ENCODE assay signal across 20 cellular contexts in the genomic region with DNA sequence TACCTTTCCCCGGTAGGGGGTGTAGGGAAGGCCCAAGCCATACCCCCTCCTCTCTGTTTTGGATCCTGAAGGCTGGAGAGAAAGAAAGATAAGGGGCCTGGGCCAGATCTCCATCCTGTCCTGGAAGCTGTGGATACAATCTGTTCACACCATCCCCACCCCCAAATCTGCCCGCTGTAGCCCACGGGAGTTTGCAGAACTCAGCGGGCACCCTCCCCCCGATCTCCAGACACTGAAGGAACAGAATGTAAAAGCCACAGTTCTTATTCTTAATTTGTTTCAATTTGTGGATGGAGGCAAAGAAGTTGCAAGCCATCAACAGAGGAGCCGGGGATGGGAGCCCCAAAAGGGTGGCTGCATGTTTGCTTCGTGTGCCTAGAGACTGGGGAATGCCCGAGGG. TPM values are rescaled to one million over a fixed set of nuclear protein-coding genes. Genes with fewer than 3 reads are reported as not detected.
DNase-seq lines count a peak whose midpoint lies in the region; ATAC-seq and TF ChIP-seq lines count a peak whose summit lies in the region.
"Had no signal": no experiment of that assay in that cellular context is flagged by ENCODE, and none has a peak within 500 bp of the region (broad histone marks: within the 10 kb centered on the region; RNA-seq: fewer than 3 reads in every experiment).

No MANE protein-coding gene starts in this region.

- CTCF ChIA-PET in CD8-positive, alpha-beta memory T cell (lab: Charles Lee), result interaction anchor here (1.0 to 1.3 kb wide), 2 partner anchors 18 to 34 kb away, joined by 3 to 4 read pairs; no protein-coding TSS in a partner anchor

- in situ Hi-C loops in gastrocnemius medialis (cut with MboI; ENCODE audit: low sequenced_read_pairs in 4 of 4), result no loop called here

- intact Hi-C loops in gastrocnemius medialis (cut with DNase I; ENCODE audit: low total_unique reads), result no loop called here
- intact Hi-C loops in esophagus squamous epithelium (cut with DNase I), result no loop called here

- POLR2A ChIA-PET in CD8-positive, alpha-beta memory T cell (lab: Charles Lee), result interaction anchor here (1.5 kb wide), 1 partner anchor 11 kb away, joined by 6 read pairs; no protein-coding TSS in a partner anchor

- H3K4me3 Mint-ChIP-seq in T-helper 1 cell treated with Interleukin-12 subunit alpha and Interleukin-12 subunit beta and Interleukin-4 antibody, amounts not matched to agents 30 μg/mL and 1 μg/mL, for 36 hours, result no peak overlapping the region
- H3K4me3 Mint-ChIP-seq in CD8-positive, alpha-beta memory T cell, result peak overlapping the region in 1 of 7 donors; percentile 52
- peak overlapping the region in 1 of 5 experiments; percentile 22 for H3K4me3 Mint-ChIP-seq in brain

- H3K9me3 Mint-ChIP-seq in T-helper 1 cell treated with Interleukin-12 subunit alpha and Interleukin-12 subunit beta and Interleukin-4 antibody, amounts not matched to agents 30 μg/mL and 1 μg/mL, for 36 hours, result no peaks in the 10 kb centered on the region
- H3K9me3 Mint-ChIP-seq in CD8-positive, alpha-beta memory T cell, result no peaks in the 10 kb centered on the region
- H3K9me3 Mint-ChIP-seq in brain, result no peaks in the 10 kb centered on the region

- H3K4me3 ChIP-seq in CD8-positive, alpha-beta memory T cell (ENCODE audit: low read length), result no peak overlapping the region
- H3K4me3 ChIP-seq in gastrocnemius medialis (no peak overlapping the region), esophagus squamous epithelium (no peak overlapping the region)
- H3K4me3 ChIP-seq: heart right ventricle, sigmoid colon had no signal

- TF ChIP-seq POLR2A in gastrocnemius medialis (IDR thresholded peaks at IDR 0.05), result no peak
- TF ChIP-seq POLR2A in esophagus squamous epithelium (IDR thresholded peaks at IDR 0.05), result no peak

- DNase-seq in T-helper 1 cell (no peak), gastrocnemius medialis (no peak), SKM-1 treated with dmso at 0.1 percent for 144 hours (lab: John Stamatoyannopoulos, UW; ENCODE audit: unreplicated experiment) (no peak), esophagus squamous epithelium (lab: John Stamatoyannopoulos, UW) (no peak)
- no peak for DNase-seq in CD8-positive, alpha-beta memory T cell
- DNase-seq: 8988T; activated CD4-positive, alpha-beta T cell treated with anti-CD3 and anti-CD28 coated beads for 4 hours; heart right ventricle; kidney; midbrain; MM.1S; NCI-H1694; NCI-H446; sigmoid colon; stimulated activated CD4-positive, alpha-beta T cell treated with anti-CD3 and anti-CD28 coated beads, Interleukin-2, amount 100 ng/mL, for 24 hours had no signal

- peaks cover 58% of the 10 kb centered on the region for H3K4me1 Mint-ChIP-seq in T-helper 1 cell treated with Interleukin-12 subunit alpha and Interleukin-12 subunit beta and Interleukin-4 antibody, amounts not matched to agents 30 μg/mL and 1 μg/mL, for 36 hours (ENCODE audit: low read depth)
- peaks cover 63 to 79% (median 72%) of the 10 kb centered on the region in 3 donors for H3K4me1 Mint-ChIP-seq in CD8-positive, alpha-beta memory T cell
- peaks cover 60% of the 10 kb centered on the region for H3K4me1 Mint-ChIP-seq in brain

- no peaks in the 10 kb centered on the region for H3K27me3 Mint-ChIP-seq in T-helper 1 cell treated with Interleukin-12 subunit alpha and Interleukin-12 subunit beta and Interleukin-4 antibody, amounts not matched to agents 30 μg/mL and 1 μg/mL, for 36 hours (ENCODE audit: low read depth)
- H3K27me3 Mint-ChIP-seq in CD8-positive, alpha-beta memory T cell, result peaks cover 0 to 3% of the 10 kb centered on the region in 2 donors
- H3K27me3 Mint-ChIP-seq in brain, result peaks cover 2% of the 10 kb centered on the region

- peaks cover 51% of the 10 kb centered on the region for H3K4me1 ChIP-seq in CD8-positive, alpha-beta memory T cell (ENCODE audit: insufficient read depth, low read length)
- H3K4me1 ChIP-seq in gastrocnemius medialis (peaks cover 77 to 86% of the 10 kb centered on the region in 2 donors), esophagus squamous epithelium (peaks cover 27 to 99% (median 69%) of the 10 kb centered on the region in 3 donors)

- no peaks in the 10 kb centered on the region for H3K36me3 ChIP-seq in CD8-positive, alpha-beta memory T cell (ENCODE audit: insufficient read depth, low read length)
- no peaks in the 10 kb centered on the region for H3K36me3 ChIP-seq in gastrocnemius medialis
- H3K36me3 ChIP-seq in esophagus squamous epithelium, result no peaks in the 10 kb centered on the region
- H3K36me3 ChIP-seq: sigmoid colon had no signal

- no peaks in the 10 kb centered on the region for H3K27me3 ChIP-seq in CD8-positive, alpha-beta memory T cell (ENCODE audit: insufficient read depth, low read length, poor library complexity, severe bottlenecking)
- H3K27me3 ChIP-seq in gastrocnemius medialis, result no peaks in the 10 kb centered on the region
- no peaks in the 10 kb centered on the region for H3K27me3 ChIP-seq in esophagus squamous epithelium
- H3K27me3 ChIP-seq: heart right ventricle, sigmoid colon had no signal

- H3K9me3 ChIP-seq in CD8-positive, alpha-beta memory T cell (ENCODE audit: low read length), result no peaks in the 10 kb centered on the region
- H3K9me3 ChIP-seq in gastrocnemius medialis (no peaks in the 10 kb centered on the region), esophagus squamous epithelium (no peaks in the 10 kb centered on the region)
- H3K9me3 ChIP-seq: heart right ventricle, sigmoid colon had no signal

- H3K27ac ChIP-seq in CD8-positive, alpha-beta memory T cell (ENCODE audit: low read depth, low read length), result no peak overlapping the region
- peak overlapping the region; percentile 95 to 100 (median 98) for H3K27ac ChIP-seq in gastrocnemius medialis
- H3K27ac ChIP-seq in esophagus squamous epithelium, result peak overlapping the region in 2 of 4 donors; percentile 21 to 25
- H3K27ac ChIP-seq: C4-2B had no signal

- WGBS in esophagus squamous epithelium, 2 donors, result 60 to 66% methylated on average over 3 to 6 of the region's 8 CpGs

- TF ChIP-seq CTCF in brain (conservative IDR thresholded peaks at IDR 0.05), result no peak
- no peak for TF ChIP-seq CTCF in gastrocnemius medialis (IDR thresholded peaks at IDR 0.05 in 4 of 5, conservative IDR thresholded peaks at IDR 0.05 in 1 of 5)
- no peak for TF ChIP-seq CTCF in esophagus squamous epithelium (IDR thresholded peaks at IDR 0.05)

- H3K27ac Mint-ChIP-seq in T-helper 1 cell treated with Interleukin-12 subunit alpha and Interleukin-12 subunit beta and Interleukin-4 antibody, amounts not matched to agents 30 μg/mL and 1 μg/mL, for 36 hours, result peak overlapping the region; percentile 39
- peak overlapping the region in 7 of 8 donors; percentile 39 to 96 (median 75) for H3K27ac Mint-ChIP-seq in CD8-positive, alpha-beta memory T cell
- peak overlapping the region in 4 of 5 experiments; percentile 35 to 87 (median 63) for H3K27ac Mint-ChIP-seq in brain

- peaks cover 39% of the 10 kb centered on the region for H3K36me3 Mint-ChIP-seq in T-helper 1 cell treated with Interleukin-12 subunit alpha and Interleukin-12 subunit beta and Interleukin-4 antibody, amounts not matched to agents 30 μg/mL and 1 μg/mL, for 36 hours (ENCODE audit: low read depth)
- H3K36me3 Mint-ChIP-seq in CD8-positive, alpha-beta memory T cell, result peaks cover 8 to 31% (median 11%) of the 10 kb centered on the region in 3 donors
- H3K36me3 Mint-ChIP-seq in brain, result peaks cover 15% of the 10 kb centered on the region

- ATAC-seq in gastrocnemius medialis, result no peak
- no peak for ATAC-seq in HG02678 (IDR thresholded peaks at IDR 0.05; ENCODE audit: unreplicated experiment)
- ATAC-seq: heart right ventricle had no signal

RNA-seq across cellular contexts. Expression of gene GJD3, which starts 27.2 kb away (rescaled TPM):
- under 1 TPM in 1 of 2 experiments, not detected in 1; 0.24 TPM for total RNA-seq in CD8-positive, alpha-beta memory T cell
- 0.40 TPM for polyA plus RNA-seq in CD8-positive, alpha-beta memory T cell
- polyA plus RNA-seq in brain (ENCODE audit: insufficient read depth, low read depth, low replicate concordance), result not detected
- total RNA-seq in gastrocnemius medialis, result 1 to 10 TPM in 1 of 4 donors, under 1 TPM in 1, not detected in 2; 0.98 to 1.2 TPM
- total RNA-seq in esophagus squamous epithelium, result 1 to 10 TPM in 1 of 4 donors, under 1 TPM in 2, not detected in 1; 0.38 to 1.7 (median 0.47) TPM
- total RNA-seq: Daoy had no signal

RNA-seq across cellular contexts. Expression of gene RARA, which starts 28.4 kb away (rescaled TPM):
- 10 to 100 TPM; 37.4 to 37.8 TPM for total RNA-seq in CD8-positive, alpha-beta memory T cell
- 14.0 TPM for polyA plus RNA-seq in CD8-positive, alpha-beta memory T cell
- polyA plus RNA-seq in brain (ENCODE audit: insufficient read depth, low read depth, low replicate concordance), result 26.2 TPM
- total RNA-seq in gastrocnemius medialis, result 10 to 100 TPM; 20.3 to 67.0 (median 48.4) TPM
- total RNA-seq in esophagus squamous epithelium, result 10 to 100 TPM in 2 of 4 donors, 1 to 10 TPM in 2; 6.7 to 14.2 (median 10.8) TPM

RNA-seq across cellular contexts. Expression of gene CDC6, which starts 49.7 kb away (rescaled TPM):
- 100 to 1,000 TPM; 107 to 110 TPM for total RNA-seq in CD8-positive, alpha-beta memory T cell
- 0.49 TPM for polyA plus RNA-seq in CD8-positive, alpha-beta memory T cell
- polyA plus RNA-seq in brain (ENCODE audit: insufficient read depth, low read depth, low replicate concordance), result 23.2 TPM
- total RNA-seq in gastrocnemius medialis (under 1 TPM in 3 of 4 donors, not detected in 1; 0.27 to 0.75 (median 0.66) TPM), esophagus squamous epithelium (10 to 100 TPM in 2 of 4 donors, 1 to 10 TPM in 2; 2.9 to 17.8 (median 9.8) TPM)

Comparison
In these comparisons a context has a peak if more than half of its experiments do, and no peak if none do; other contexts are left out.
1. RNA of gene CDC6, which starts 49.7 kb away (total RNA-seq): 107 to 110 TPM in CD8-positive, alpha-beta memory T cell; 2.9 to 17.8 TPM in esophagus squamous epithelium and 0.27 to 0.75 TPM in gastrocnemius medialis; every median in the first group is over 4 times any median in the second.
2. Peak in every context shown above with its lines, with median percentiles within 50 percentile points of each other: H3K27ac Mint-ChIP-seq.